In genomic region chrX:149286940-149287349, GRCh38 we compare ENCODE assay signal across 8 cellular contexts.
A peak's percentile ranks its signal among the peaks of the same experiment; 100 is the strongest.
DNase-seq lines count a peak whose midpoint lies in the region; ATAC-seq and TF ChIP-seq lines count a peak whose summit lies in the region.

No MANE protein-coding gene starts in this region.

- H3K27ac ChIP-seq in brain microvascular endothelial cell (no peak overlapping the region), left lung (no peak overlapping the region)

- H3K27me3 ChIP-seq in Loucy (ENCODE audit: insufficient read depth, low read length, poor library complexity, severe bottlenecking) (no peaks in the 10 kb centered on the region), brain microvascular endothelial cell (replicated peaks) (no peaks in the 10 kb centered on the region), left lung (no peaks in the 10 kb centered on the region)

- intact Hi-C loops in left lung (cut with DNase I): no loop called here

- H3K4me3 Mint-ChIP-seq in T-helper 17 cell: no peak overlapping the region

- H3K9ac ChIP-seq in Loucy (ENCODE audit: low read depth, low read length, poor library complexity, severe bottlenecking): no peak overlapping the region

- ATAC-seq in GM21526 (IDR thresholded peaks at IDR 0.05; ENCODE audit: low FRiP score, unreplicated experiment): peak; percentile 96
- peak; percentile 47 for ATAC-seq in T-helper 17 cell
- ATAC-seq in left lung: peak; percentile 40
- no peak for ATAC-seq in HG02642 (IDR thresholded peaks at IDR 0.05; ENCODE audit: poor library complexity, unreplicated experiment)

- H3K36me3 Mint-ChIP-seq in T-helper 17 cell (ENCODE audit: low read depth): no peaks in the 10 kb centered on the region

- DNase-seq in ELR (ENCODE audit: low read depth): peak; percentile 19
- peak in 1 of 3 donors; percentile 3 for DNase-seq in T-helper 17 cell
- peak; percentile 36 for DNase-seq in brain microvascular endothelial cell
- DNase-seq in left lung: no peak
- DNase-seq in stimulated activated CD8-positive, alpha-beta memory T cell treated with anti-CD3 and anti-CD28 coated beads, Interleukin-2, amount 100 ng/mL, for 1 hour (ENCODE audit: low read depth in 2 of 2): peak; percentile 2 to 6

- no peak overlapping the region for H3K27ac Mint-ChIP-seq in T-helper 17 cell

- H3K4me3 ChIP-seq in Loucy (ENCODE audit: low read length, poor library complexity, severe bottlenecking) (no peak overlapping the region), brain microvascular endothelial cell (ENCODE audit: low read depth, low read length) (no peak overlapping the region), left lung (no peak overlapping the region)

- H3K27me3 Mint-ChIP-seq in T-helper 17 cell: peaks cover 8% of the 10 kb centered on the region

- no peaks in the 10 kb centered on the region for H3K9me2 ChIP-seq in Loucy (replicated peaks; ENCODE audit: low read depth, low read length)

- H3K4me2 ChIP-seq in Loucy (ENCODE audit: low read depth, low read length, poor library complexity, severe bottlenecking): no peak overlapping the region

- H4K20me1 ChIP-seq in Loucy (ENCODE audit: insufficient read depth, low read length, poor library complexity, severe bottlenecking): no peaks in the 10 kb centered on the region

- H3K9me3 ChIP-seq in Loucy (ENCODE audit: insufficient read depth, low read depth, low read length): no peaks in the 10 kb centered on the region
- H3K9me3 ChIP-seq in T-helper 17 cell (ENCODE audit: control insufficient read depth, low read length, poor library complexity, severe bottlenecking): no peaks in the 10 kb centered on the region
- no peaks in the 10 kb centered on the region for H3K9me3 ChIP-seq in left lung

- no peaks in the 10 kb centered on the region for H3F3A ChIP-seq in Loucy (ENCODE audit: low read depth)

- TF ChIP-seq CTCF in Loucy (conservative IDR thresholded peaks at IDR 0.05; ENCODE audit: low read length) (peak; percentile 73), brain microvascular endothelial cell (IDR thresholded peaks at IDR 0.05; ENCODE audit: low read depth, low read length, missing control alignments) (peak; percentile 81), left lung (IDR thresholded peaks at IDR 0.05) (peak; percentile 50 to 62)

- in situ Hi-C loops in brain microvascular endothelial cell (cut with HindIII; ENCODE audit: low pct_ligation_motif_present, low sequenced_read_pairs): no loop called here

- H2AFZ ChIP-seq in Loucy (ENCODE audit: low read length): no peak overlapping the region

- no peaks in the 10 kb centered on the region for H3K4me1 ChIP-seq in Loucy (ENCODE audit: insufficient read depth, low read length, poor library complexity, severe bottlenecking)
- H3K4me1 ChIP-seq in left lung: no peaks in the 10 kb centered on the region

- H3K4me1 Mint-ChIP-seq in T-helper 17 cell: no peaks in the 10 kb centered on the region

- H3K36me3 ChIP-seq in Loucy (ENCODE audit: insufficient read depth, low read length) (no peaks in the 10 kb centered on the region), brain microvascular endothelial cell (replicated peaks) (no peaks in the 10 kb centered on the region), left lung (no peaks in the 10 kb centered on the region)

- H3K79me2 ChIP-seq in Loucy (ENCODE audit: insufficient read depth, low read length): no peaks in the 10 kb centered on the region

Comparison
In these comparisons a context has a peak if more than half of its experiments do, and no peak if none do; other contexts are left out.
1. DNase-seq: peak in ELR (single experiment), brain microvascular endothelial cell (single experiment) and stimulated activated CD8-positive, alpha-beta memory T cell treated with anti-CD3 and anti-CD28 coated beads, Interleukin-2, amount 100 ng/mL, for 1 hour (2 of 2); none in left lung (0 of 2).
2. Peak in every context shown above with its lines, with median percentiles within 50 percentile points of each other: CTCF ChIP-seq.